ENCODE assay signal across 1 cellular context in the genomic region with DNA sequence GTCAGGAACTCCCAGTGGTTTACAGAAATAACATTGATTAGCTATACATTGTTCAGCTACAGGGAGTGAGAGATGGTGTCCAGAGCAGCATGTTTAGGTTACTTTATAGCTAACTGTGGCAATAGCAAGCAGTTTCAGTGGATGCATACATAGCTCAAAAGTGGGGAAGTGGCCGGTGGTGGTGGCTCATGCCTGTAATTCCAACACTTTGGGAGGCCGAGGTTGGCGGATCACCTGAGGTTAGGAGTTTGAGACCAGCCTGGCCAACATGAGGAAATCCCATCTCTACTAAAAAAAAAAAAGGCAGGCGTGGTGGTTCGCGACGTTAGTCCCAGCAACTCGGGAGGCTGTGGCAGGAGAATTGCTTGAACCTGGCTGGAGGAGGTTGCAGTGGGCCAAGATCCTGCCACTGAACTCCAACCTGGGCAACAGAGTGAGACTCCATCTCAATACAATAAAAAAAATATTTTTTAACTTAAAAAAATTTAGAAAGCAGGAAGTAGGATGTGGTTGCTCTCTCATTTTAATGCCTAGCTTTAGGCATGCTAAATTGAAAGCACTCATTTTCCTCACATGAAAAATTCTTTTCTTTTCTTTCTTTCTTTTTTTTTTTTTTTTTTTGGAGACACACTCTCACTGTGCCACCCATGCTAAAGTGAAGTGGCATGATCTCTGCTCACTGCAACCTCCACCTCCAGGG.
TF ChIP-seq lines count a peak whose summit lies in the region.

No MANE protein-coding gene starts in this region.

TF ChIP-seq in HCT116, 20 proteins besides CTCF, POLR2A, EP300 and RAD21 (continued from another document):
- TF ChIP-seq SRF (IDR thresholded peaks at IDR 0.05; ENCODE audit: low read depth): no peak
- no peak for TF ChIP-seq EZH2 (IDR thresholded peaks at IDR 0.05)
